Comparison of ENCODE assay signal across 8 cellular contexts in genomic region chr14:69152944-69153847, GRCh38. TPM values are rescaled to one million over a fixed set of nuclear protein-coding genes. Genes with fewer than 3 reads are reported as not detected.
A peak's percentile ranks its signal among the peaks of the same experiment; 100 is the strongest.
DNase-seq lines count a peak whose midpoint lies in the region; ATAC-seq and TF ChIP-seq lines count a peak whose summit lies in the region.

Gene DCAF5 (minus strand): TSS chr14:69153119. CDS start chr14:69152978, 141 bp downstream.

- peak; percentile 89 for ATAC-seq in GM19351 (IDR thresholded peaks at IDR 0.05; ENCODE audit: unreplicated experiment)
- peak; percentile 79 for ATAC-seq in HG03521 (IDR thresholded peaks at IDR 0.05; ENCODE audit: unreplicated experiment)
- peak; percentile 89 for ATAC-seq in left lung

- peak within 1 kb of the TSS; percentile 88 to 96 (median 92) for H3K4me3 ChIP-seq in BLaER1 treated with 17β-estradiol and CSF1 and Interleukin-3, amounts not matched to agents 10 nM and 100 nM
- peak within 1 kb of the TSS; percentile 78 to 96 for H3K4me3 ChIP-seq in left lung

- peak within 1 kb of the TSS; percentile 92 to 98 (median 96) for H3K9ac ChIP-seq in BLaER1 treated with 17β-estradiol and CSF1 and Interleukin-3, amounts not matched to agents 10 nM and 100 nM

- peaks cover 0 to 19% (median 12%) of the 10 kb centered on the region in 11 experiments; a peak in 16 of 22 replicates for H3K27me3 ChIP-seq in BLaER1 treated with 17β-estradiol and CSF1 and Interleukin-3, amounts not matched to agents 10 nM and 100 nM
- H3K27me3 ChIP-seq in left lung: no peaks in the 10 kb centered on the region

- H4K20me1 ChIP-seq in BLaER1 treated with 17β-estradiol and CSF1 and Interleukin-3, amounts not matched to agents 10 nM and 100 nM: peaks cover 0 to 31% (median 14%) of the 10 kb centered on the region in 11 experiments; a peak in 15 of 22 replicates

- peak within 1 kb of the TSS; percentile 89 to 96 (median 93) for H3K27ac ChIP-seq in BLaER1 treated with 17β-estradiol and CSF1 and Interleukin-3, amounts not matched to agents 10 nM and 100 nM
- peak within 1 kb of the TSS; percentile 93 to 96 for H3K27ac ChIP-seq in left lung

- TF ChIP-seq CTCF in left lung (IDR thresholded peaks at IDR 0.05): no peak

- peaks cover 24 to 28% (median 25%) of the 10 kb centered on the region in 10 experiments for H3K4me1 ChIP-seq in BLaER1 treated with 17β-estradiol and CSF1 and Interleukin-3, amounts not matched to agents 10 nM and 100 nM
- peaks cover 9 to 41% of the 10 kb centered on the region in 2 donors for H3K4me1 ChIP-seq in left lung

- intact Hi-C loops in left lung (cut with DNase I): no loop called here

- peak; percentile 81 for DNase-seq in NCI-H748 treated with DMSO at 0.1 percent for 48 hours (lab: John Stamatoyannopoulos, UW)
- peak; percentile 59 to 88 for DNase-seq in activated CD4-positive, alpha-beta T cell treated with anti-CD3 and anti-CD28 coated beads, Interleukin-2, amount 50 U/mL, for 24 hours (ENCODE audit: low read depth in 1 of 2, low spot score in 1 of 2)
- DNase-seq in dedifferentiated amniotic fluid mesenchymal stem cell (ENCODE audit: extremely low spot score): peak; percentile 86
- peak; percentile 97 to 99 for DNase-seq in left lung
- DNase-seq in stimulated activated CD4-positive, alpha-beta T cell treated with anti-CD3 and anti-CD28 coated beads, Interleukin-2, amount 100 ng/mL, for 4 hours (ENCODE audit: low read depth): peak; percentile 89

- H3K9me3 ChIP-seq in BLaER1 treated with 17β-estradiol and CSF1 and Interleukin-3, amounts not matched to agents 10 nM and 100 nM (replicated peaks in 1 of 11): no peaks in the 10 kb centered on the region
- no peaks in the 10 kb centered on the region for H3K9me3 ChIP-seq in left lung

- H3K4me2 ChIP-seq in BLaER1 treated with 17β-estradiol and CSF1 and Interleukin-3, amounts not matched to agents 10 nM and 100 nM: peak within 1 kb of the TSS; percentile 86 to 100 (median 94)

- peaks cover 12 to 16% (median 13%) of the 10 kb centered on the region in 11 experiments; a peak in 20 of 22 replicates for H3K36me3 ChIP-seq in BLaER1 treated with 17β-estradiol and CSF1 and Interleukin-3, amounts not matched to agents 10 nM and 100 nM
- H3K36me3 ChIP-seq in left lung: peaks cover 0 to 9% of the 10 kb centered on the region in 2 donors

RNA-seq across cellular contexts. Expression of gene DCAF5, which starts in this region (rescaled TPM):
- 10 to 100 TPM; 45.9 to 46.9 TPM for total RNA-seq in left lung

Comparison
In these comparisons a context has a peak if more than half of its experiments do, and no peak if none do; other contexts are left out.
1. Peak in every context shown above with its lines: DNase-seq, ATAC-seq, H3K4me3 ChIP-seq and H3K27ac ChIP-seq.